In genomic region chr16:75238853-75239371, GRCh38 we compare ENCODE assay signal across 10 cellular contexts. TPM values are rescaled to one million over a fixed set of nuclear protein-coding genes. Genes with fewer than 3 reads are reported as not detected.
DNase-seq lines count a peak whose midpoint lies in the region; ATAC-seq and TF ChIP-seq lines count a peak whose summit lies in the region.
"Had no signal": no experiment of that assay in that cellular context is flagged by ENCODE, and none has a peak within 500 bp of the region (broad histone marks: within the 10 kb centered on the region; RNA-seq: fewer than 3 reads in every experiment).

No MANE protein-coding gene starts in this region.

- no peak overlapping the region for H3K4me3 Mint-ChIP-seq in nephron progenitor cell
- H3K4me3 Mint-ChIP-seq in activated naive CD8-positive, alpha-beta T cell treated with anti-CD3 and anti-CD28 coated beads for 36 hours: no peak overlapping the region
- H3K4me3 Mint-ChIP-seq: naive B cell had no signal

- H3K27ac Mint-ChIP-seq in nephron progenitor cell: peak overlapping the region; percentile 75
- H3K27ac Mint-ChIP-seq in activated naive CD8-positive, alpha-beta T cell treated with anti-CD3 and anti-CD28 coated beads for 36 hours: no peak overlapping the region
- H3K27ac Mint-ChIP-seq: naive B cell had no signal

- no peaks in the 10 kb centered on the region for H3K27me3 ChIP-seq in ACC112 (ENCODE audit: insufficient read depth, low read length)

- H3K79me2 ChIP-seq in ACC112 (ENCODE audit: control insufficient read depth, insufficient read depth, low read length, unreplicated experiment): peaks cover 89% of the 10 kb centered on the region

- DNase-seq in NCI-H2171 treated with DMSO at 0.1 percent for 48 hours (lab: John Stamatoyannopoulos, UW): peak; percentile 89
- DNase-seq in epithelial cell of prostate (ENCODE audit: low read depth, low spot score): no peak
- DNase-seq in nephron progenitor cell: no peak
- no peak for DNase-seq in activated naive CD8-positive, alpha-beta T cell treated with anti-CD3 and anti-CD28 coated beads for 36 hours
- DNase-seq in NCI-H2081 treated with DMSO at 0.1 percent for 48 hours (lab: John Stamatoyannopoulos, UW): no peak
- no peak for DNase-seq in activated T-cell treated with anti-CD3 and anti-CD28 coated beads, Interleukin-2, amount 50 U/mL, for 48 hours
- DNase-seq: naive B cell had no signal

- peaks cover 39% of the 10 kb centered on the region for H3K4me1 Mint-ChIP-seq in nephron progenitor cell
- H3K4me1 Mint-ChIP-seq in activated naive CD8-positive, alpha-beta T cell treated with anti-CD3 and anti-CD28 coated beads for 36 hours: peaks cover 4% of the 10 kb centered on the region

- peaks cover 33% of the 10 kb centered on the region for H3K36me3 Mint-ChIP-seq in nephron progenitor cell (ENCODE audit: low read depth)
- H3K36me3 Mint-ChIP-seq in activated naive CD8-positive, alpha-beta T cell treated with anti-CD3 and anti-CD28 coated beads for 36 hours: peaks cover under 1% of the 10 kb centered on the region
- H3K36me3 Mint-ChIP-seq: naive B cell had no signal

- no peak overlapping the region for H2AFZ ChIP-seq in ACC112 (ENCODE audit: low read length, unreplicated experiment)

- peaks cover 3% of the 10 kb centered on the region; the same call in 1 of the 2 replicates for H3K36me3 ChIP-seq in ACC112 (ENCODE audit: insufficient read depth, low read length)

- peaks cover 42% of the 10 kb centered on the region for H3K4me1 ChIP-seq in ACC112 (ENCODE audit: control insufficient read depth, insufficient read depth, low read length, unreplicated experiment)

- H3K4me3 ChIP-seq in ACC112 (ENCODE audit: low read depth, low read length): no peak overlapping the region

- H3K9me3 Mint-ChIP-seq in nephron progenitor cell: no peaks in the 10 kb centered on the region
- no peaks in the 10 kb centered on the region for H3K9me3 Mint-ChIP-seq in activated naive CD8-positive, alpha-beta T cell treated with anti-CD3 and anti-CD28 coated beads for 36 hours
- H3K9me3 Mint-ChIP-seq: naive B cell had no signal

- peak overlapping the region; percentile 83 for H3K27ac ChIP-seq in ACC112 (ENCODE audit: low read depth, low read length)
- H3K27ac ChIP-seq in epithelial cell of prostate: peak overlapping the region; percentile 22

- TF ChIP-seq CTCF in nephron progenitor cell (IDR thresholded peaks at IDR 0.05): no peak

- no peak for ATAC-seq in GM21717 (IDR thresholded peaks at IDR 0.05; ENCODE audit: unreplicated experiment)

- no peaks in the 10 kb centered on the region for H3K27me3 Mint-ChIP-seq in nephron progenitor cell (ENCODE audit: low read depth, poor library complexity)
- H3K27me3 Mint-ChIP-seq in activated naive CD8-positive, alpha-beta T cell treated with anti-CD3 and anti-CD28 coated beads for 36 hours: no peaks in the 10 kb centered on the region

RNA-seq across cellular contexts. Expression of gene BCAR1, which starts 12.5 kb away (rescaled TPM):
- 1 to 10 TPM in 1 of 2 experiments, under 1 TPM in 1; 0.74 to 1.2 TPM for total RNA-seq in activated naive CD8-positive, alpha-beta T cell treated with anti-CD3 and anti-CD28 coated beads for 36 hours
- total RNA-seq: T-helper 2 cell treated with Interferon-gamma antibody and Interleukin-4, amounts not matched to agents 100 ng/mL and 5 ng/mL, for 36 hours had no signal

RNA-seq across cellular contexts. Expression of gene CTRB1, which starts 20.1 kb away (rescaled TPM):
- not detected for total RNA-seq in activated naive CD8-positive, alpha-beta T cell treated with anti-CD3 and anti-CD28 coated beads for 36 hours
- total RNA-seq: T-helper 2 cell treated with Interferon-gamma antibody and Interleukin-4, amounts not matched to agents 100 ng/mL and 5 ng/mL, for 36 hours had no signal

RNA-seq across cellular contexts. Expression of gene CTRB2, which starts 32.0 kb away (rescaled TPM):
- not detected for total RNA-seq in activated naive CD8-positive, alpha-beta T cell treated with anti-CD3 and anti-CD28 coated beads for 36 hours
- total RNA-seq: T-helper 2 cell treated with Interferon-gamma antibody and Interleukin-4, amounts not matched to agents 100 ng/mL and 5 ng/mL, for 36 hours had no signal
